33 cellular contexts compared by ENCODE assay signal in the genomic region with DNA sequence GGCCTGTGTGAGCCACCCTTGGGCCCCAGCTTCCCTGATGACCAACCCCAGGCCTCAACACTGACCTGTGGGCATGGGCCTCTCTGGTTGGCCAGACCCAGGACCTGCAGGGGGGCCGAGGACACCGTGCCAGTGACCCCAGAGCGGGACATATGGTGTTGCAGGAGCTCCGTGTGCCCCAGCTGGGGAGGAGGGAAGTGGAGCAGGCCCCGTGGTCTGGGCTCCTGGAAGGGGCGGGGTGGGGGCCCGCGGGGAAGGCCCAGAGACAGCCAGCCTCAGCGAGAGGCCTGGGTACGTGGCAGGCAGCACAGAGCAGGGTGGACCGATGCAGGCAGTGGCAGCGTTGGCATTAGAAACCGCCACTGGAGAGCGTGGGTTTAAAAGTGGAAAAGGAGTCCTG. TPM values are rescaled to one million over a fixed set of nuclear protein-coding genes. Genes with fewer than 3 reads are reported as not detected.
"Had no signal": no experiment of that assay in that cellular context is flagged by ENCODE, and none has a peak within 500 bp of the region (broad histone marks: within the 10 kb centered on the region; RNA-seq: fewer than 3 reads in every experiment).

No MANE protein-coding gene starts in this region.

- FAIRE-seq: small intestine, urothelium cell line had no signal

- H3K4me1 ChIP-seq: left ventricle myocardium inferior, prostate gland, sigmoid colon, suprapubic skin, tibial artery, upper lobe of right lung had no signal

- H3K4me2 ChIP-seq: hepatocyte had no signal

- ATAC-seq: mucosa of descending colon; naive thymus-derived CD4-positive, alpha-beta T cell; natural killer cell treated with Interleukin-12 subunit alpha and Interleukin-12 subunit beta and Interleukin-15 and Interleukin-18, amount 100 ng/mL, for 72 hours; right cardiac atrium; stimulated activated effector memory CD8-positive, alpha-beta T cell treated with anti-CD3 and anti-CD28 coated beads, Interleukin-12 subunit alpha, Interleukin-12 subunit beta, amount 100 ng/mL, for 72 hours; upper lobe of right lung had no signal

- H3K27ac Mint-ChIP-seq: naive thymus-derived CD4-positive, alpha-beta T cell; natural killer cell treated with Interleukin-12 subunit alpha and Interleukin-12 subunit beta and Interleukin-15 and Interleukin-18, amount 100 ng/mL, for 72 hours; stimulated activated effector memory CD8-positive, alpha-beta T cell treated with anti-CD3 and anti-CD28 coated beads, Interleukin-12 subunit alpha, Interleukin-12 subunit beta, amount 100 ng/mL, for 72 hours; stimulated activated naive CD8-positive, alpha-beta T cell treated with anti-CD3 and anti-CD28 coated beads, Interleukin-15, Interleukin-2, amounts not matched to agents 100 ng/mL and 50 ng/mL, for 24 hours had no signal

- H3K36me3 ChIP-seq: ovary had no signal

- H3K9me3 ChIP-seq: left ventricle myocardium inferior, mucosa of descending colon, ovary, prostate gland, sigmoid colon, spleen, suprapubic skin, thoracic aorta, tibial artery, upper lobe of right lung had no signal

- H3K4me3 Mint-ChIP-seq: naive thymus-derived CD4-positive, alpha-beta T cell; natural killer cell treated with Interleukin-12 subunit alpha and Interleukin-12 subunit beta and Interleukin-15 and Interleukin-18, amount 100 ng/mL, for 72 hours; stimulated activated effector memory CD8-positive, alpha-beta T cell treated with anti-CD3 and anti-CD28 coated beads, Interleukin-12 subunit alpha, Interleukin-12 subunit beta, amount 100 ng/mL, for 72 hours; stimulated activated naive CD8-positive, alpha-beta T cell treated with anti-CD3 and anti-CD28 coated beads, Interleukin-15, Interleukin-2, amounts not matched to agents 100 ng/mL and 50 ng/mL, for 24 hours had no signal

- H2AFZ ChIP-seq: hepatocyte had no signal

- H3K27me3 Mint-ChIP-seq: naive thymus-derived CD4-positive, alpha-beta T cell; stimulated activated naive CD8-positive, alpha-beta T cell treated with anti-CD3 and anti-CD28 coated beads, Interleukin-15, Interleukin-2, amounts not matched to agents 100 ng/mL and 50 ng/mL, for 24 hours had no signal

- DNase-seq: islet precursor cell; left ventricle myocardium inferior; mesendoderm; midbrain; mucosa of descending colon; naive thymus-derived CD4-positive, alpha-beta T cell; nucleus accumbens; ovary; posterior cingulate gyrus; retina; right cardiac atrium; sigmoid colon; small intestine; spleen; stimulated activated CD4-positive, alpha-beta T cell treated with anti-CD3 and anti-CD28 coated beads, Interleukin-4, amount 100 ng/mL, for 24 hours; stimulated activated naive CD4-positive, alpha-beta T cell; tibial artery; trophoblast cell; upper lobe of right lung had no signal

- H3K4me3 ChIP-seq: hepatocyte, left ventricle myocardium inferior, lung, mucosa of descending colon, ovary, prostate gland, sigmoid colon, spleen, suprapubic skin, thoracic aorta, tibial artery, upper lobe of right lung had no signal

- H3K27me3 ChIP-seq: hepatocyte, ovary, sigmoid colon, spleen, suprapubic skin, tibial artery, upper lobe of right lung had no signal

- H3K27ac ChIP-seq: hepatocyte, left ventricle myocardium inferior, ovary, prostate gland, sigmoid colon, spleen, suprapubic skin, thoracic aorta, tibial artery, upper lobe of right lung had no signal

RNA-seq across cellular contexts. Expression of gene MUC6, which starts 22.2 kb away (rescaled TPM):
- total RNA-seq: hepatocyte; kidney epithelial cell; left ventricle myocardium inferior; lower leg skin; mucosa of descending colon; myocyte; naive thymus-derived CD4-positive, alpha-beta T cell; natural killer cell treated with Interleukin-12 subunit alpha and Interleukin-12 subunit beta and Interleukin-15 and Interleukin-18, amount 100 ng/mL, for 72 hours; right cardiac atrium; sigmoid colon; subcutaneous adipose tissue; upper lobe of right lung had no signal
- polyA plus RNA-seq: hepatocyte; naive thymus-derived CD4-positive, alpha-beta T cell; neural cell had no signal
